Comparison of ENCODE assay signal across 1 cellular context in genomic region chr3:10280177-10280529, GRCh38.
TF ChIP-seq lines count a peak whose summit lies in the region.

No MANE protein-coding gene starts in this region.

TF ChIP-seq in WTC11, 78 proteins besides CTCF, POLR2A, EP300 and RAD21 (continued from another document):
- TF ChIP-seq PRDM15 (CRISPR knock-in tag; IDR thresholded peaks at IDR 0.05) = no peak
- TF ChIP-seq ZNF671 (CRISPR knock-in tag; IDR thresholded peaks at IDR 0.05) = no peak
- TF ChIP-seq NFYB (CRISPR knock-in tag; conservative IDR thresholded peaks at IDR 0.05; ENCODE audit: low read depth) = no peak
- TF ChIP-seq CREM (CRISPR knock-in tag; IDR thresholded peaks at IDR 0.05) = no peak
- TF ChIP-seq E2F4 (CRISPR knock-in tag; IDR thresholded peaks at IDR 0.05; ENCODE audit: borderline replicate concordance, low read depth) = no peak
- TF ChIP-seq FOXJ3 (CRISPR knock-in tag; IDR thresholded peaks at IDR 0.05; ENCODE audit: borderline replicate concordance) = no peak
- no peak for TF ChIP-seq ZNF232 (CRISPR knock-in tag; IDR thresholded peaks at IDR 0.05)
- no peak for TF ChIP-seq SMAD4 (CRISPR knock-in tag; IDR thresholded peaks at IDR 0.05)
- no peak for TF ChIP-seq ERG (CRISPR knock-in tag; IDR thresholded peaks at IDR 0.05)
- no peak for TF ChIP-seq IRF2 (CRISPR knock-in tag; IDR thresholded peaks at IDR 0.05; ENCODE audit: borderline replicate concordance, low read depth)
- no peak for TF ChIP-seq ZBTB21 (CRISPR knock-in tag; IDR thresholded peaks at IDR 0.05; ENCODE audit: borderline replicate concordance)
- TF ChIP-seq SMAD3 (CRISPR knock-in tag; IDR thresholded peaks at IDR 0.05; ENCODE audit: borderline replicate concordance) = no peak
- TF ChIP-seq MAX (CRISPR knock-in tag; IDR thresholded peaks at IDR 0.05) = no peak
- no peak for TF ChIP-seq KAT7 (CRISPR knock-in tag; IDR thresholded peaks at IDR 0.05; ENCODE audit: borderline replicate concordance)
- TF ChIP-seq ZBTB43 (CRISPR knock-in tag; IDR thresholded peaks at IDR 0.05) = no peak
